Comparison of ENCODE assay signal across 8 cellular contexts in genomic region chr17:38728290-38728831, GRCh38. TPM values are rescaled to one million over a fixed set of nuclear protein-coding genes. Genes with fewer than 3 reads are reported as not detected.
DNase-seq lines count a peak whose midpoint lies in the region; ATAC-seq and TF ChIP-seq lines count a peak whose summit lies in the region.

No MANE protein-coding gene starts in this region.

- TF ChIP-seq CTCF in activated CD8-positive, alpha-beta T cell treated with anti-CD3 and anti-CD28 coated beads for 36 hours (IDR thresholded peaks at IDR 0.05): no peak
- TF ChIP-seq CTCF in right lobe of liver (IDR thresholded peaks at IDR 0.05): no peak

- no peaks in the 10 kb centered on the region for H3K27me3 Mint-ChIP-seq in activated CD8-positive, alpha-beta T cell treated with anti-CD3 and anti-CD28 coated beads for 36 hours

- no peak for TF ChIP-seq POLR2A in right lobe of liver (IDR thresholded peaks at IDR 0.05)

- intact Hi-C loops in activated CD8-positive, alpha-beta T cell treated with anti-CD3 and anti-CD28 coated beads for 36 hours (cut with micrococcal nuclease): loop anchor here (2.0 kb wide), 1 partner anchor 52 kb away; no protein-coding TSS in a partner anchor
- intact Hi-C loops in right lobe of liver (cut with DNase I): no loop called here

- peaks cover 0 to 27% (median 13%) of the 10 kb centered on the region in 4 donors for H3K4me1 ChIP-seq in right lobe of liver
- peaks cover 44% of the 10 kb centered on the region for H3K4me1 ChIP-seq in stomach smooth muscle (ENCODE audit: control insufficient read depth, insufficient read depth, low read length)

- POLR2A ChIA-PET in activated CD8-positive, alpha-beta T cell treated with anti-CD3 and anti-CD28 coated beads for 36 hours (lab: Charles Lee): interaction anchor here (0.6 to 15.9 kb wide), 13 partner anchors 9 to 590 kb away, joined by 3 to 390 read pairs (median 4); partner anchors contain the start of genes EPOP, MLLT6, PSMB3 and RPL19

- peak overlapping the region; percentile 99 for H3K27ac Mint-ChIP-seq in activated CD8-positive, alpha-beta T cell treated with anti-CD3 and anti-CD28 coated beads for 36 hours

- no peak overlapping the region for H3K9ac ChIP-seq in stomach smooth muscle (ENCODE audit: low read length in 2 of 2)

- H3K27me3 ChIP-seq in right lobe of liver (no peaks in the 10 kb centered on the region), stomach smooth muscle (ENCODE audit: control insufficient read depth in 1 of 2, insufficient read depth in 2 of 2, low read length in 2 of 2) (no peaks in the 10 kb centered on the region)

- peaks cover 0 to 5% (median under 1%) of the 10 kb centered on the region in 4 donors for H3K36me3 ChIP-seq in right lobe of liver
- H3K36me3 ChIP-seq in stomach smooth muscle (ENCODE audit: control insufficient read depth in 2 of 2, insufficient read depth in 2 of 2, low read length in 2 of 2): peaks cover 0 to 5% of the 10 kb centered on the region in 2 donors

- DNase-seq in SKM-1 treated with dmso at 0.1 percent for 144 hours (lab: John Stamatoyannopoulos, UW; ENCODE audit: unreplicated experiment) (peak; percentile 32), SKM-1 (lab: John Stamatoyannopoulos, UW; ENCODE audit: unreplicated experiment) (no peak), right lobe of liver (peak in 2 of 3 donors; percentile 54 to 56), islet precursor cell (no peak), retina (no peak)
- DNase-seq in activated CD8-positive, alpha-beta T cell treated with anti-CD3 and anti-CD28 coated beads for 36 hours: peak; percentile 82

- H3K9me3 Mint-ChIP-seq in activated CD8-positive, alpha-beta T cell treated with anti-CD3 and anti-CD28 coated beads for 36 hours: no peaks in the 10 kb centered on the region

- peak; percentile 31 for ATAC-seq in activated CD8-positive, alpha-beta T cell treated with anti-CD3 and anti-CD28 coated beads for 36 hours
- ATAC-seq in right lobe of liver (no peak), HG02981 (IDR thresholded peaks at IDR 0.05; ENCODE audit: unreplicated experiment) (no peak)

- H3K27ac ChIP-seq in right lobe of liver: no peak overlapping the region
- H3K27ac ChIP-seq in stomach smooth muscle (ENCODE audit: low read length): peak overlapping the region; percentile 64

- peak overlapping the region; percentile 69 for H3K4me3 Mint-ChIP-seq in activated CD8-positive, alpha-beta T cell treated with anti-CD3 and anti-CD28 coated beads for 36 hours

- peaks cover 73% of the 10 kb centered on the region for H3K4me1 Mint-ChIP-seq in activated CD8-positive, alpha-beta T cell treated with anti-CD3 and anti-CD28 coated beads for 36 hours (ENCODE audit: low read depth)

- H3K36me3 Mint-ChIP-seq in activated CD8-positive, alpha-beta T cell treated with anti-CD3 and anti-CD28 coated beads for 36 hours (ENCODE audit: low read depth): peaks cover 40% of the 10 kb centered on the region

- 44% methylated on average over 4 of the region's 8 CpGs for WGBS in right lobe of liver (ENCODE audit: insufficient coverage, low coverage, low lambda C conversion rate, missing lambda C conversion rate)

- H3K9me3 ChIP-seq in right lobe of liver: no peaks in the 10 kb centered on the region
- H3K9me3 ChIP-seq in stomach smooth muscle (ENCODE audit: control insufficient read depth in 2 of 2, low read length in 2 of 2): no peaks in the 10 kb centered on the region

- H3K4me3 ChIP-seq in right lobe of liver (no peak overlapping the region), stomach smooth muscle (ENCODE audit: low read length in 2 of 2) (no peak overlapping the region)

- CTCF ChIA-PET in activated CD8-positive, alpha-beta T cell treated with anti-CD3 and anti-CD28 coated beads for 36 hours (lab: Charles Lee): interaction anchor here (0.8 to 3.1 kb wide), 15 partner anchors 9 to 169 kb away, joined by 3 to 12 read pairs (median 6); partner anchors contain the start of genes EPOP and PSMB3

RNA-seq across cellular contexts. Expression of gene CISD3, which starts 1.8 kb away (rescaled TPM):
- total RNA-seq in activated CD8-positive, alpha-beta T cell treated with anti-CD3 and anti-CD28 coated beads for 36 hours: 10 to 100 TPM; 43.2 to 44.2 TPM
- total RNA-seq in right lobe of liver: 10 to 100 TPM; 34.2 to 88.1 (median 55.1) TPM

RNA-seq across cellular contexts. Expression of gene PCGF2, which starts 19.8 kb away (rescaled TPM):
- total RNA-seq in activated CD8-positive, alpha-beta T cell treated with anti-CD3 and anti-CD28 coated beads for 36 hours: 1 to 10 TPM in 1 of 2 experiments, under 1 TPM in 1; 0.50 to 1.2 TPM
- total RNA-seq in right lobe of liver: 1 to 10 TPM; 1.7 to 8.0 (median 3.9) TPM

RNA-seq across cellular contexts. Expression of gene MLLT6, which starts 23.3 kb away (rescaled TPM):
- total RNA-seq in activated CD8-positive, alpha-beta T cell treated with anti-CD3 and anti-CD28 coated beads for 36 hours: 100 to 1,000 TPM; 145 to 148 TPM
- total RNA-seq in right lobe of liver: 10 to 100 TPM; 10.1 to 30.9 (median 25.6) TPM

RNA-seq across cellular contexts. Expression of gene PSMB3, which starts 24.2 kb away (rescaled TPM):
- total RNA-seq in activated CD8-positive, alpha-beta T cell treated with anti-CD3 and anti-CD28 coated beads for 36 hours: 100 to 1,000 TPM; 275 to 279 TPM
- 100 to 1,000 TPM in 5 of 6 experiments, 10 to 100 TPM in 1; 85.2 to 183 (median 120) TPM for total RNA-seq in right lobe of liver

RNA-seq across cellular contexts. Expression of gene EPOP, which starts 53.6 kb away (rescaled TPM):
- total RNA-seq in activated CD8-positive, alpha-beta T cell treated with anti-CD3 and anti-CD28 coated beads for 36 hours: 10 to 100 TPM; 31.8 to 32.2 TPM
- 1 to 10 TPM; 1.1 to 6.0 (median 3.0) TPM for total RNA-seq in right lobe of liver

Comparison
In these comparisons a context has a peak if more than half of its experiments do, and no peak if none do; other contexts are left out.
1. DNase-seq: peak in SKM-1 treated with dmso at 0.1 percent for 144 hours (single experiment), activated CD8-positive, alpha-beta T cell treated with anti-CD3 and anti-CD28 coated beads for 36 hours (single experiment) and right lobe of liver (2 of 3); none in SKM-1 (single experiment), islet precursor cell (single experiment) and retina (single experiment).
2. RNA of gene MLLT6, which starts 23.3 kb away (total RNA-seq): 145 to 148 TPM in activated CD8-positive, alpha-beta T cell treated with anti-CD3 and anti-CD28 coated beads for 36 hours; 10.1 to 30.9 TPM in right lobe of liver; every median in the first group is over 4 times any median in the second.